In the genomic region with DNA sequence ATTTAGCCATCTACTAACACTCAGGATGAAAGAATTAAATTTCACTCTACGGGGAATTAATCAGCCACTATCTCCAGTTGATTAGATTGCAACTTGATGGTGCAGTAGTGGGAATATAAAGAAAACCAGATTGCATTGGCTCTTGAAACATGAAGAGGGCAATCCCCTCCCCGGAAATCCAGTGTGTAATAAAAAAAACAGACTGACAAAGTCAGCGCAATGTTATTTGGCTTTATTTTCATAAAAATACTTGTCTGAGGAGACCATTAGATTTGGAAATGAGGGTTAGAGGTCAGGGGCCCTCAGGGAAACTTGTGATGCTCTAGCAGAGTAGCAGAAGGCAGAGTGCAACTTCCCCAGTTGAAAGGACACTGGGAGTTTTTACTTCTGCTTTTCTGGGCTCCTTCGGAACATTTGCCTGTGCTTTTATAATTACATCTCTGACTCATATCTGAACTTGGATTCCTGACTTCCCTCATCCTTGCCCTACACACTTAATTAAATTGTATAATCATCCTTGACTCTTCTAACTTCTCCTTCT, we compare ENCODE assay signal across 8 cellular contexts.
DNase-seq lines count a peak whose midpoint lies in the region; ATAC-seq and TF ChIP-seq lines count a peak whose summit lies in the region.

No MANE protein-coding gene starts in this region.

- no peaks in the 10 kb centered on the region for H3K27me3 ChIP-seq in muscle layer of duodenum (ENCODE audit: low read depth, low read length)

- ATAC-seq in HG03442 (IDR thresholded peaks at IDR 0.05; ENCODE audit: unreplicated experiment) (peak; percentile 60), GM19035 (IDR thresholded peaks at IDR 0.05; ENCODE audit: unreplicated experiment) (no peak)

- no peak overlapping the region for H3K4me3 ChIP-seq in cardiac fibroblast (replicated peaks in 1 of 2; ENCODE audit: low read depth in 2 of 2, low read length in 2 of 2)
- H3K4me3 ChIP-seq in muscle layer of duodenum (ENCODE audit: low read depth in 1 of 2, low read length in 2 of 2): peak overlapping the region in 1 of 2 donors; percentile 2

- DNase-seq in AG20443 (ENCODE audit: low spot score): peak; percentile 35
- DNase-seq in cardiac fibroblast (ENCODE audit: low read depth in 2 of 2): peak; percentile 79 to 95
- no peak for DNase-seq in NCI-H1092 treated with DMSO at 0.1 percent for 48 hours (lab: John Stamatoyannopoulos, UW)
- no peak for DNase-seq in activated gamma-delta T cell (lab: John Stamatoyannopoulos, UW)
- no peak for DNase-seq in cerebellar nuclear complex (lab: John Stamatoyannopoulos, UW)

- no peaks in the 10 kb centered on the region for H3K9me3 ChIP-seq in muscle layer of duodenum (ENCODE audit: control insufficient read depth in 1 of 2, low read length in 2 of 2)

- H3K4me1 ChIP-seq in muscle layer of duodenum (ENCODE audit: control insufficient read depth in 1 of 2, insufficient read depth in 2 of 2, low read length in 2 of 2): peaks cover 5 to 11% of the 10 kb centered on the region in 2 donors

- no peak for TF ChIP-seq CTCF in cardiac fibroblast (IDR thresholded peaks at IDR 0.05; ENCODE audit: low read depth, low read length)

- no peaks in the 10 kb centered on the region for H3K36me3 ChIP-seq in muscle layer of duodenum (ENCODE audit: control insufficient read depth in 1 of 2, insufficient read depth in 2 of 2, low read length in 2 of 2)

- H3K27ac ChIP-seq in muscle layer of duodenum (ENCODE audit: low read length): peak overlapping the region; percentile 60

Comparison
In these comparisons a context has a peak if more than half of its experiments do, and no peak if none do; other contexts are left out.
1. DNase-seq: peak in AG20443 (single experiment) and cardiac fibroblast (2 of 2); none in NCI-H1092 treated with DMSO at 0.1 percent for 48 hours (single experiment), activated gamma-delta T cell (single experiment) and cerebellar nuclear complex (0 of 2).